In the genomic region with DNA sequence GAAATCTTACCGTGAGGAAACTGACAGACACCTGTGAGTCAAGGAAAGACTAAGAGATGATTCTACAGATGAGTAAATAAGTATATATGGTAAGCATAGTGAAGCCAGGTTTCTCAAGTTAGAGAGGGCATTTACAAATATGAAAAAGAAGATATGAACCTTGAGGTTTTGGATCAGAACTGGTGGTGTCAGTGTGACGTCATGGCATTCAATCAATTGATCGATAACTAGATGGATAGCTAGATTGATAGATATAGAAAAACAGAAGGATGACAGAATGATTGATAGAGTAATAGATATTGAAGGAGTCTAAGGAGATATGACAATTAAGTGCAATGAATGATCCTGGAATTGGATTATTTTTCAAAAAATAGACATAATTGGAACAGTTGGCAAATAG, we compare ENCODE assay signal across 11 cellular contexts.
"Had no signal": no experiment of that assay in that cellular context is flagged by ENCODE, and none has a peak within 500 bp of the region (broad histone marks: within the 10 kb centered on the region; RNA-seq: fewer than 3 reads in every experiment).

No MANE protein-coding gene starts in this region.

- DNase-seq: GM23248, GOT3, H7, H9, HCEC 1CT, HFFc6 had no signal

- H3K4me1 ChIP-seq: HAP-1 had no signal

- H3K36me3 ChIP-seq: HAP-1 had no signal

- H3K9ac ChIP-seq: GM23248 had no signal

- H2AFZ ChIP-seq: GM23248, GM23338 had no signal

- H3K27ac ChIP-seq: GM23248 had no signal

- H3K4me3 Mint-ChIP-seq: GM23338, H9, HFFc6 had no signal

- H3K4me2 ChIP-seq: GM23338 had no signal

- H3K9me3 ChIP-seq: HAP-1 had no signal

- FAIRE-seq: H1, H54 had no signal

- H3K4me1 Mint-ChIP-seq: GM23338, H9 had no signal

- H3K4me3 ChIP-seq: GM23248, GM23338, HAP-1 had no signal

- H3K9me3 Mint-ChIP-seq: GM23338, H9 had no signal

- H3K27ac Mint-ChIP-seq: GM23338, H9, HFFc6 had no signal

- ATAC-seq: GM23338, HCT116 had no signal
